10 cellular contexts compared by ENCODE assay signal in genomic region chr2:234164499-234165409, GRCh38.
DNase-seq lines count a peak whose midpoint lies in the region; ATAC-seq and TF ChIP-seq lines count a peak whose summit lies in the region.
"Had no signal": no experiment of that assay in that cellular context is flagged by ENCODE, and none has a peak within 500 bp of the region (broad histone marks: within the 10 kb centered on the region; RNA-seq: fewer than 3 reads in every experiment).

No MANE protein-coding gene starts in this region.

- H3K36me3 ChIP-seq in BE2C (no peaks in the 10 kb centered on the region), mucosa of descending colon (ENCODE audit: low read depth) (no peaks in the 10 kb centered on the region)

- TF ChIP-seq CTCF in BE2C (IDR thresholded peaks at IDR 0.05; ENCODE audit: low read depth, low read length) (no peak), mucosa of descending colon (IDR thresholded peaks at IDR 0.05) (no peak)

- DNase-seq in BE2C (peak; percentile 16), activated T-cell treated with anti-CD3 and anti-CD28 coated beads for 24 hours (ENCODE audit: low read depth) (peak; percentile 11), mucosa of descending colon (peak in 1 of 3 donors; percentile 70), NCI-H2227 (lab: John Stamatoyannopoulos, UW; ENCODE audit: unreplicated experiment) (no peak), amygdala (lab: John Stamatoyannopoulos, UW) (no peak)
- DNase-seq: psoas muscle had no signal

- no peaks in the 10 kb centered on the region for H3K27me3 ChIP-seq in BE2C
- H3K27me3 ChIP-seq: hepatocyte had no signal

- intact Hi-C loops in mucosa of descending colon (cut with DNase I, micrococcal nuclease): no loop called here

- H3K4me1 ChIP-seq in BE2C (peaks cover 11% of the 10 kb centered on the region), mucosa of descending colon (ENCODE audit: low read depth) (no peaks in the 10 kb centered on the region)
- H3K4me1 ChIP-seq: psoas muscle had no signal

- peak; percentile 64 for ATAC-seq in HG02981 (IDR thresholded peaks at IDR 0.05; ENCODE audit: unreplicated experiment)
- peak; percentile 73 for ATAC-seq in mucosa of descending colon
- ATAC-seq in HG03135 (IDR thresholded peaks at IDR 0.05; ENCODE audit: unreplicated experiment): no peak
- no peak for ATAC-seq in HG03159 (IDR thresholded peaks at IDR 0.05; ENCODE audit: unreplicated experiment)
- ATAC-seq: psoas muscle had no signal

- H3K9me3 ChIP-seq in BE2C (no peaks in the 10 kb centered on the region), mucosa of descending colon (no peaks in the 10 kb centered on the region)
- H3K9me3 ChIP-seq: psoas muscle had no signal

- H3K4me3 ChIP-seq in BE2C (ENCODE audit: low read depth, low read length) (no peak overlapping the region), mucosa of descending colon (no peak overlapping the region)
- H3K4me3 ChIP-seq: hepatocyte, psoas muscle had no signal

Comparison
In these comparisons a context has a peak if more than half of its experiments do, and no peak if none do; other contexts are left out.
1. DNase-seq: peak in BE2C (single experiment) and activated T-cell treated with anti-CD3 and anti-CD28 coated beads for 24 hours (single experiment); none in NCI-H2227 (single experiment) and amygdala (0 of 56).
2. ATAC-seq: peak in HG02981 (single experiment) and mucosa of descending colon (single experiment); none in HG03135 (single experiment) and HG03159 (single experiment).